11 cellular contexts compared by ENCODE assay signal in genomic region chr17:63874061-63874626, GRCh38. TPM values are rescaled to one million over a fixed set of nuclear protein-coding genes. Genes with fewer than 3 reads are reported as not detected.
DNase-seq lines count a peak whose midpoint lies in the region; ATAC-seq, FAIRE-seq and TF ChIP-seq lines count a peak whose summit lies in the region.
"Not testable (repeated sequence)": the region's sequence is repeated elsewhere in the genome, so short reads cannot be mapped to it uniquely, and the experiment has no call there.
"Had no signal": no experiment of that assay in that cellular context is flagged by ENCODE, and none has a peak within 500 bp of the region (broad histone marks: within the 10 kb centered on the region; RNA-seq: fewer than 3 reads in every experiment).

No MANE protein-coding gene starts in this region.

- no CpG with 5 or more reads among the region's 8 CpGs for WGBS in H9 (ENCODE audit: extremely low coverage, insufficient read length, low lambda C conversion rate)
- 34% methylated on average over 6 of the region's 8 CpGs for WGBS in K562 (ENCODE audit: insufficient coverage, low coverage, missing lambda C conversion rate)

- not testable (repeated sequence) for H3K4me1 Mint-ChIP-seq in H9, WTC11

- not testable (repeated sequence) for H3K27me3 Mint-ChIP-seq in H9 (ENCODE audit: low read depth); WTC11 (ENCODE audit: low read depth)

- H2BK20ac ChIP-seq in H9 (ENCODE audit: low read depth, low read length, poor library complexity, severe bottlenecking), result not testable (repeated sequence)

- peak; percentile 32; the same call in 1 of the 3 replicates for TF ChIP-seq CTCF in H9 (conservative IDR thresholded peaks at IDR 0.05)
- TF ChIP-seq CTCF in WTC11 (IDR thresholded peaks at IDR 0.05); K562 (IDR thresholded peaks at IDR 0.05 in 2 of 3, conservative IDR thresholded peaks at IDR 0.05 in 1 of 3; ENCODE audit: insufficient read depth in 2 of 3, low read depth in 1 of 3, low read length in 3 of 3): not testable (repeated sequence)

- not testable (repeated sequence) for BruUV-seq in K562 (replicated peaks; lab: Mats Ljungman, UMichigan)

- not testable (repeated sequence) for H3K79me2 ChIP-seq in H9 (ENCODE audit: insufficient read depth, low read length); K562 (ENCODE audit: control insufficient read depth, insufficient read depth, low read length)

- not testable (repeated sequence) for H3K9me3 ChIP-seq in H9 (ENCODE audit: control insufficient read depth, low read depth, low read length); K562 (replicated peaks; ENCODE audit: control insufficient read depth, insufficient read depth, low read depth, low read length)

- H2BK120ac ChIP-seq in H9 (ENCODE audit: low read depth, low read length, poor library complexity, severe bottlenecking), result not testable (repeated sequence)

- not testable (repeated sequence) for FAIRE-seq in K562 (lab: Jason Lieb, UNC)

- POLR2A ChIA-PET in WTC11 (lab: Charles Lee), result interaction anchor here (1.0 kb wide), 1 partner anchor 37 kb away, joined by 3 read pairs; the partner anchor contains the start of gene CSHL1
- POLR2A ChIA-PET in K562 (lab: Yijun Ruan, JAX), result not testable (repeated sequence)

- H3K4me3 Mint-ChIP-seq in H9, WTC11: not testable (repeated sequence)

- peak; percentile 89 for ATAC-seq in WTC11
- ATAC-seq in K562, result peak; percentile 79

- H3K4me3 ChIP-seq in K562, result not testable (repeated sequence)

- not testable (repeated sequence) for TF ChIP-seq RAD21 in K562 (CRISPR knock-in tag; conservative IDR thresholded peaks at IDR 0.05 in 1 of 2, IDR thresholded peaks at IDR 0.05 in 1 of 2)

- not testable (repeated sequence) for H3K23ac ChIP-seq in H9 (ENCODE audit: insufficient read length, low read depth, low read length)

- not testable (repeated sequence) for H3K27ac ChIP-seq in H9 (ENCODE audit: insufficient read length, low read depth, low read length); K562 (ENCODE audit: extremely low read depth, low read depth, low read length)

- not testable (repeated sequence) for H2BK12ac ChIP-seq in H9 (ENCODE audit: insufficient read length, low read depth, low read length)

- H2BK5ac ChIP-seq in H9 (ENCODE audit: insufficient read length, low read length), result not testable (repeated sequence)

- not testable (repeated sequence) for H3K9ac ChIP-seq in H9 (ENCODE audit: extremely low read depth, insufficient read length, low read length); K562 (ENCODE audit: insufficient read depth in 1 of 2, low read depth in 2 of 2, low read length in 2 of 2)

- not testable (repeated sequence) for H3K4me2 ChIP-seq in H9 (ENCODE audit: insufficient read depth, insufficient read length, low read length); K562 (ENCODE audit: insufficient read depth, low read length)

- CTCF ChIA-PET in WTC11 (lab: Charles Lee), result interaction anchor here (0.5 to 2.7 kb wide), 13 partner anchors 8 to 259 kb away, joined by 3 to 44 read pairs (median 4); partner anchors contain the start of genes CSHL1 and GH1
- CTCF ChIA-PET in K562 (lab: Yijun Ruan, JAX; ENCODE audit: low intra/inter-chr PET ratio), result not testable (repeated sequence)

- H3K27ac Mint-ChIP-seq in H9, result 0 out of 7 replicates have a peak overlapping the region, but pooled peaks of 1 of the 3 experiments have one; percentile 86
- not testable (repeated sequence) for H3K27ac Mint-ChIP-seq in WTC11

- H2BK15ac ChIP-seq in H9 (ENCODE audit: low read depth, low read length), result not testable (repeated sequence)

- not testable (repeated sequence) for H3K36me3 ChIP-seq in K562 (ENCODE audit: control insufficient read depth, insufficient read depth, low read length)

- DNase-seq in H9, result peak; percentile 42
- peak; percentile 22 for DNase-seq in WTC11 (ENCODE audit: low spot score)
- DNase-seq in K562 (ENCODE audit: extremely low read depth in 1 of 4, low spot score in 3 of 4), result not testable (repeated sequence)
- peak; percentile 11 for DNase-seq in posterior vena cava (ENCODE audit: low spot score)

- H3K9me1 ChIP-seq in K562 (ENCODE audit: control insufficient read depth, insufficient read depth, low read length), result not testable (repeated sequence)

- TF ChIP-seq EP300 in K562 (IDR thresholded peaks at IDR 0.05; ENCODE audit: low read length), result not testable (repeated sequence)

- not testable (repeated sequence) for H3K27me3 ChIP-seq in H9 (ENCODE audit: insufficient read depth, low read length)
- peaks cover 2 to 20% of the 10 kb centered on the region in 2 experiments; a peak in 2 of 5 replicates for H3K27me3 ChIP-seq in K562 (ENCODE audit: control insufficient read depth in 2 of 2, insufficient read depth in 2 of 2, low read length in 2 of 2)

- not testable (repeated sequence) for H3K79me1 ChIP-seq in H9 (ENCODE audit: insufficient read depth, low read depth, low read length, poor library complexity, severe bottlenecking)

- intact Hi-C loops in K562 (cut with micrococcal nuclease); posterior vena cava (cut with DNase I): not testable (repeated sequence)

- not testable (repeated sequence) for TF ChIP-seq POLR2A in K562 (conservative IDR thresholded peaks at IDR 0.05)

- H3K4ac ChIP-seq in H9 (ENCODE audit: low read depth, low read length), result not testable (repeated sequence)

- not testable (repeated sequence) for H2AFZ ChIP-seq in H9 (ENCODE audit: low read length); K562 (ENCODE audit: low read depth, low read length)

- H3K4me1 ChIP-seq in H9 (ENCODE audit: insufficient read depth, low read length); K562 (replicated peaks in 1 of 2; ENCODE audit: control insufficient read depth in 2 of 2, insufficient read depth in 2 of 2, low read length in 2 of 2): not testable (repeated sequence)

- not testable (repeated sequence) for H4K20me1 ChIP-seq in H9 (ENCODE audit: control insufficient read depth, insufficient read depth, insufficient read length); K562 (replicated peaks; ENCODE audit: control insufficient read depth, insufficient read depth, low read length)

- not testable (repeated sequence) for H3K14ac ChIP-seq in H9 (ENCODE audit: insufficient read depth, low read length)

- not testable (repeated sequence) for H3T11ph ChIP-seq in H9 (ENCODE audit: low read length)

- not testable (repeated sequence) for H3K18ac ChIP-seq in H9 (ENCODE audit: insufficient read length, low read depth, low read length)

- H4K91ac ChIP-seq in H9 (ENCODE audit: insufficient read length, low read depth, low read length), result not testable (repeated sequence)

- H4K8ac ChIP-seq in H9 (replicated peaks; ENCODE audit: insufficient read length, low read depth, low read length), result not testable (repeated sequence)

- H4K5ac ChIP-seq in H9 (ENCODE audit: insufficient read length, low read depth, low read length), result not testable (repeated sequence)

- H3K36me3 Mint-ChIP-seq in H9 (ENCODE audit: insufficient read depth in 1 of 3, low read depth in 3 of 3); WTC11: not testable (repeated sequence)

- in situ Hi-C loops in K562 (cut with MboI), result not testable (repeated sequence)

- not testable (repeated sequence) for H3K9me3 Mint-ChIP-seq in H9, WTC11

- H3K23me2 ChIP-seq in H9 (ENCODE audit: insufficient read length, low read depth, low read length, poor library complexity, severe bottlenecking), result not testable (repeated sequence)

- H3K56ac ChIP-seq in H9 (ENCODE audit: insufficient read length, low read depth, low read length), result not testable (repeated sequence)

- not testable (repeated sequence) for H2AK5ac ChIP-seq in H9 (ENCODE audit: insufficient read length, low read length)

RNA-seq across cellular contexts. Expression of gene CSH2, which starts 0.7 kb away (rescaled TPM):
- not detected in 2 replicates for total RNA-seq in H9 (2021)
- not detected in 3 replicates for total RNA-seq in WTC11 (2021)
- total RNA-seq in K562 (2011; cell fraction: chromatin; rRNA removed; ENCODE audit: low replicate concordance), result not detected in 2 replicates
- not detected in 2 replicates for total RNA-seq in K562 (2011; cell fraction: nucleolus; rRNA removed)
- not detected in 2 replicates for total RNA-seq in K562 (2011; cell fraction: nucleoplasm; rRNA removed)
- total RNA-seq in K562 (2014; rRNA removed), result not detected in 2 replicates
- total RNA-seq in K562 (2014; rRNA removed; fragmentation: Illumina TruSeq; extraction: Trizol), result not detected in 2 replicates
- total RNA-seq in K562 (2015; rRNA removed; fragmentation: Illumina TruSeq; extraction: Trizol), result not detected in 2 replicates
- total RNA-seq in K562 (2021), result not detected in 2 replicates
- polyA plus RNA-seq in K562 (2011; rRNA removed), result not detected in 2 replicates
- polyA plus RNA-seq in K562 (2011; cell fraction: cytosol; rRNA removed), result not detected in 2 replicates
- not detected in 2 replicates for polyA plus RNA-seq in K562 (2011; cell fraction: nucleus; rRNA removed)
- 0.17 and 0.39 TPM in 2 replicates for polyA plus RNA-seq in K562 (2012)
- polyA plus RNA-seq in K562 (2014; fragmentation: Illumina TruSeq; extraction: Trizol), result not detected in 2 replicates
- polyA plus RNA-seq in K562 (2014; fragmentation: Nextera tagmentation; extraction: Ambion mirVana), result not detected
- not detected in 2 replicates for polyA plus RNA-seq in K562 (2014; rRNA removed)
- not detected in 2 replicates for polyA minus RNA-seq in K562 (2011; rRNA and poly(A)+ RNA removed)
- polyA minus RNA-seq in K562 (2011; cell fraction: cytosol; rRNA and poly(A)+ RNA removed), result not detected in 2 replicates
- not detected in 2 replicates for polyA minus RNA-seq in K562 (2011; cell fraction: nucleus; rRNA and poly(A)+ RNA removed)
- total RNA-seq in posterior vena cava, result not detected
- total RNA-seq: CD4-positive, alpha-beta memory T cell; IMR-90; PC-9; Right ventricle myocardium superior; SJSA1; T-cell had no signal
- polyA plus RNA-seq: A549; CD4-positive, alpha-beta memory T cell; IMR-90 had no signal

RNA-seq across cellular contexts. Expression of gene GH2, which starts 7.6 kb away (rescaled TPM):
- total RNA-seq in H9 (2021) (0.50 and 0.77 TPM in 2 replicates), WTC11 (2021) (0.35 to 1.3 TPM (median 0.60 TPM) in 3 replicates), K562 (2014; rRNA removed) (not detected in 2 replicates), K562 (2014; rRNA removed; fragmentation: Illumina TruSeq; extraction: Trizol) (not detected in 2 replicates), K562 (2015; rRNA removed; fragmentation: Illumina TruSeq; extraction: Trizol) (not detected in 2 replicates), K562 (2021) (not detected in 2 replicates), posterior vena cava (not detected)
- total RNA-seq in K562 (2011; cell fraction: chromatin; rRNA removed; ENCODE audit: low replicate concordance), result not detected in 2 replicates
- total RNA-seq in K562 (2011; cell fraction: nucleolus; rRNA removed), result not detected in 2 replicates
- not detected in 2 replicates for total RNA-seq in K562 (2011; cell fraction: nucleoplasm; rRNA removed)
- polyA plus RNA-seq in K562 (2011; rRNA removed) (not detected in 2 replicates), K562 (2014; fragmentation: Illumina TruSeq; extraction: Trizol) (not detected in 2 replicates), K562 (2014; fragmentation: Nextera tagmentation; extraction: Ambion mirVana) (not detected), K562 (2014; rRNA removed) (0.18 TPM in 1 of 2 replicates, not detected in the other)
- not detected in 2 replicates for polyA plus RNA-seq in K562 (2011; cell fraction: cytosol; rRNA removed)
- not detected in 2 replicates for polyA plus RNA-seq in K562 (2011; cell fraction: nucleus; rRNA removed)
- not detected in 2 replicates for polyA plus RNA-seq in K562 (2012)
- not detected in 2 replicates for polyA minus RNA-seq in K562 (2011; rRNA and poly(A)+ RNA removed)
- not detected in 2 replicates for polyA minus RNA-seq in K562 (2011; cell fraction: cytosol; rRNA and poly(A)+ RNA removed)
- not detected in 2 replicates for polyA minus RNA-seq in K562 (2011; cell fraction: nucleus; rRNA and poly(A)+ RNA removed)
- total RNA-seq: CD4-positive, alpha-beta memory T cell; IMR-90; PC-9; Right ventricle myocardium superior; SJSA1; T-cell had no signal
- polyA plus RNA-seq: A549; CD4-positive, alpha-beta memory T cell; IMR-90 had no signal

RNA-seq across cellular contexts. Expression of gene CSH1, which starts 22.2 kb away (rescaled TPM):
- not detected in 2 replicates for total RNA-seq in H9 (2021)
- not detected in 3 replicates for total RNA-seq in WTC11 (2021)
- not detected in 2 replicates for total RNA-seq in K562 (2011; cell fraction: chromatin; rRNA removed; ENCODE audit: low replicate concordance)
- not detected in 2 replicates for total RNA-seq in K562 (2011; cell fraction: nucleolus; rRNA removed)
- not detected in 2 replicates for total RNA-seq in K562 (2011; cell fraction: nucleoplasm; rRNA removed)
- not detected in 2 replicates for total RNA-seq in K562 (2014; rRNA removed)
- total RNA-seq in K562 (2014; rRNA removed; fragmentation: Illumina TruSeq; extraction: Trizol), result not detected in 2 replicates
- total RNA-seq in K562 (2015; rRNA removed; fragmentation: Illumina TruSeq; extraction: Trizol), result not detected in 2 replicates
- total RNA-seq in K562 (2021), result not detected in 2 replicates
- not detected in 2 replicates for polyA plus RNA-seq in K562 (2011; rRNA removed)
- not detected in 2 replicates for polyA plus RNA-seq in K562 (2011; cell fraction: cytosol; rRNA removed)
- not detected in 2 replicates for polyA plus RNA-seq in K562 (2011; cell fraction: nucleus; rRNA removed)
- polyA plus RNA-seq in K562 (2012), result 0.25 TPM in 1 of 2 replicates, not detected in the other
- not detected in 2 replicates for polyA plus RNA-seq in K562 (2014; fragmentation: Illumina TruSeq; extraction: Trizol)
- not detected for polyA plus RNA-seq in K562 (2014; fragmentation: Nextera tagmentation; extraction: Ambion mirVana)
- polyA plus RNA-seq in K562 (2014; rRNA removed), result not detected in 2 replicates
- not detected in 2 replicates for polyA minus RNA-seq in K562 (2011; rRNA and poly(A)+ RNA removed)
- not detected in 2 replicates for polyA minus RNA-seq in K562 (2011; cell fraction: cytosol; rRNA and poly(A)+ RNA removed)
- not detected in 2 replicates for polyA minus RNA-seq in K562 (2011; cell fraction: nucleus; rRNA and poly(A)+ RNA removed)
- total RNA-seq in posterior vena cava, result not detected
- total RNA-seq: CD4-positive, alpha-beta memory T cell; IMR-90; PC-9; Right ventricle myocardium superior; SJSA1; T-cell had no signal
- polyA plus RNA-seq: A549; CD4-positive, alpha-beta memory T cell; IMR-90 had no signal

RNA-seq across cellular contexts. Expression of gene SMARCD2, which starts 31.7 kb away (rescaled TPM):
- total RNA-seq in H9 (2021), result 68.9 and 71.4 TPM in 2 replicates
- total RNA-seq in WTC11 (2021), result 80.1 to 106 TPM (median 86.7 TPM) in 3 replicates
- total RNA-seq in K562 (2011; cell fraction: chromatin; rRNA removed; ENCODE audit: low replicate concordance), result 74.3 and 178 TPM in 2 replicates
- 107 and 112 TPM in 2 replicates for total RNA-seq in K562 (2011; cell fraction: nucleolus; rRNA removed)
- total RNA-seq in K562 (2011; cell fraction: nucleoplasm; rRNA removed), result 75.0 and 77.1 TPM in 2 replicates
- total RNA-seq in K562 (2014; rRNA removed), result 114 and 126 TPM in 2 replicates
- 62.5 and 73.1 TPM in 2 replicates for total RNA-seq in K562 (2014; rRNA removed; fragmentation: Illumina TruSeq; extraction: Trizol)
- 90.3 and 91.1 TPM in 2 replicates for total RNA-seq in K562 (2015; rRNA removed; fragmentation: Illumina TruSeq; extraction: Trizol)
- 92.0 and 101 TPM in 2 replicates for total RNA-seq in K562 (2021)
- polyA plus RNA-seq in K562 (2011; rRNA removed), result 86.3 and 101 TPM in 2 replicates
- 87.5 and 128 TPM in 2 replicates for polyA plus RNA-seq in K562 (2011; cell fraction: cytosol; rRNA removed)
- polyA plus RNA-seq in K562 (2011; cell fraction: nucleus; rRNA removed), result 135 and 148 TPM in 2 replicates
- 75.4 and 102 TPM in 2 replicates for polyA plus RNA-seq in K562 (2012)
- polyA plus RNA-seq in K562 (2014; fragmentation: Illumina TruSeq; extraction: Trizol), result 94.8 and 110 TPM in 2 replicates
- polyA plus RNA-seq in K562 (2014; fragmentation: Nextera tagmentation; extraction: Ambion mirVana), result 1 to 10 TPM; 1.7 to 5.7 TPM
- 84.2 and 95.7 TPM in 2 replicates for polyA plus RNA-seq in K562 (2014; rRNA removed)
- 54.4 and 63.4 TPM in 2 replicates for polyA minus RNA-seq in K562 (2011; rRNA and poly(A)+ RNA removed)
- 50.4 and 64.0 TPM in 2 replicates for polyA minus RNA-seq in K562 (2011; cell fraction: cytosol; rRNA and poly(A)+ RNA removed)
- 50.4 and 59.0 TPM in 2 replicates for polyA minus RNA-seq in K562 (2011; cell fraction: nucleus; rRNA and poly(A)+ RNA removed)
- total RNA-seq in posterior vena cava, result 10 to 100 TPM; 45.6 to 76.9 TPM

RNA-seq across cellular contexts. Expression of gene CSHL1, which starts 36.9 kb away (rescaled TPM):
- not detected in 2 replicates for total RNA-seq in H9 (2021)
- not detected in 3 replicates for total RNA-seq in WTC11 (2021)
- not detected in 2 replicates for total RNA-seq in K562 (2011; cell fraction: chromatin; rRNA removed; ENCODE audit: low replicate concordance)
- not detected in 2 replicates for total RNA-seq in K562 (2011; cell fraction: nucleolus; rRNA removed)
- total RNA-seq in K562 (2011; cell fraction: nucleoplasm; rRNA removed), result not detected in 2 replicates
- not detected in 2 replicates for total RNA-seq in K562 (2014; rRNA removed)
- total RNA-seq in K562 (2014; rRNA removed; fragmentation: Illumina TruSeq; extraction: Trizol), result not detected in 2 replicates
- not detected in 2 replicates for total RNA-seq in K562 (2015; rRNA removed; fragmentation: Illumina TruSeq; extraction: Trizol)
- total RNA-seq in K562 (2021), result not detected in 2 replicates
- polyA plus RNA-seq in K562 (2011; rRNA removed), result not detected in 2 replicates
- polyA plus RNA-seq in K562 (2011; cell fraction: cytosol; rRNA removed), result not detected in 2 replicates
- not detected in 2 replicates for polyA plus RNA-seq in K562 (2011; cell fraction: nucleus; rRNA removed)
- polyA plus RNA-seq in K562 (2012), result not detected in 2 replicates
- polyA plus RNA-seq in K562 (2014; fragmentation: Illumina TruSeq; extraction: Trizol), result not detected in 2 replicates
- polyA plus RNA-seq in K562 (2014; fragmentation: Nextera tagmentation; extraction: Ambion mirVana), result not detected
- polyA plus RNA-seq in K562 (2014; rRNA removed), result not detected in 2 replicates
- not detected in 2 replicates for polyA minus RNA-seq in K562 (2011; rRNA and poly(A)+ RNA removed)
- not detected in 2 replicates for polyA minus RNA-seq in K562 (2011; cell fraction: cytosol; rRNA and poly(A)+ RNA removed)
- not detected in 2 replicates for polyA minus RNA-seq in K562 (2011; cell fraction: nucleus; rRNA and poly(A)+ RNA removed)
- not detected for total RNA-seq in posterior vena cava
- total RNA-seq: CD4-positive, alpha-beta memory T cell; IMR-90; PC-9; Right ventricle myocardium superior; SJSA1; T-cell had no signal
- polyA plus RNA-seq: A549; CD4-positive, alpha-beta memory T cell; IMR-90 had no signal
